18 cellular contexts compared by ENCODE assay signal in genomic region chr14:39406560-39406959, GRCh38.
"Had no signal": no experiment of that assay in that cellular context is flagged by ENCODE, and none has a peak within 500 bp of the region (broad histone marks: within the 10 kb centered on the region; RNA-seq: fewer than 3 reads in every experiment).

No MANE protein-coding gene starts in this region.

- H3K36me3 ChIP-seq: neural progenitor cell, transverse colon had no signal

- DNase-seq: activated CD4-positive, alpha-beta memory T cell treated with anti-CD3 and anti-CD28 coated beads for 36 hours; activated CD8-positive, alpha-beta memory T cell treated with anti-CD3 and anti-CD28 coated beads, Interleukin-2, amount 10 ng/mL, durations not matched to agents 7 days and 5 days; activated effector memory CD4-positive, alpha-beta T cell treated with Interleukin-2 at 50 U/mL for 16 hours; activated T-cell treated with anti-CD3 and anti-CD28 coated beads, Interleukin-2, amount 50 U/mL, for 4 hours; body of pancreas; caudate nucleus; midbrain; stimulated activated CD4-positive, alpha-beta T cell treated with anti-CD3 and anti-CD28 coated beads, Interleukin-2, amount 100 ng/mL, for 24 hours; stimulated activated naive CD8-positive, alpha-beta T cell treated with anti-CD3 and anti-CD28 coated beads, Interleukin-15, Interleukin-2, amounts not matched to agents 100 U/mL and 50 U/mL, for 24 hours; substantia nigra; SW 1271; transverse colon had no signal

- H3K27me3 Mint-ChIP-seq: activated CD4-positive, alpha-beta memory T cell treated with anti-CD3 and anti-CD28 coated beads for 36 hours; activated CD8-positive, alpha-beta memory T cell treated with anti-CD3 and anti-CD28 coated beads, Interleukin-2, amount 10 ng/mL, durations not matched to agents 7 days and 5 days; progenitor cell of endocrine pancreas had no signal

- H3K4me1 ChIP-seq: body of pancreas, neural progenitor cell, transverse colon, vagina had no signal

- H3K27me3 ChIP-seq: body of pancreas, neural progenitor cell, transverse colon, vagina had no signal

- H3K27ac Mint-ChIP-seq: activated CD4-positive, alpha-beta memory T cell treated with anti-CD3 and anti-CD28 coated beads for 36 hours; activated CD8-positive, alpha-beta memory T cell treated with anti-CD3 and anti-CD28 coated beads, Interleukin-2, amount 10 ng/mL, durations not matched to agents 7 days and 5 days; activated naive CD4-positive, alpha-beta T cell treated with anti-CD3 and anti-CD28 coated beads, Interleukin-2, amount 50 U/mL, for 72 hours; neural progenitor cell; progenitor cell of endocrine pancreas had no signal

- H3K9me3 ChIP-seq: body of pancreas, transverse colon, vagina had no signal

- H3K27ac ChIP-seq: body of pancreas, epithelial cell of prostate, neural progenitor cell, transverse colon, vagina had no signal

- H3K9me3 Mint-ChIP-seq: activated T-cell treated with anti-CD3 and anti-CD28 coated beads, Interleukin-2, amount 50 U/mL, for 4 hours had no signal

- ATAC-seq: activated CD8-positive, alpha-beta memory T cell treated with anti-CD3 and anti-CD28 coated beads, Interleukin-2, amount 10 ng/mL, durations not matched to agents 7 days and 5 days; activated naive CD4-positive, alpha-beta T cell treated with anti-CD3 and anti-CD28 coated beads, Interleukin-2, amount 50 U/mL, for 72 hours; activated T-cell treated with anti-CD3 and anti-CD28 coated beads, Interleukin-2, amount 50 U/mL, for 4 hours; body of pancreas; stimulated activated naive CD8-positive, alpha-beta T cell treated with anti-CD3 and anti-CD28 coated beads, Interleukin-15, Interleukin-2, amounts not matched to agents 100 U/mL and 50 U/mL, for 24 hours had no signal

- H3K4me1 Mint-ChIP-seq: neural progenitor cell had no signal

- H3K4me3 Mint-ChIP-seq: activated CD4-positive, alpha-beta memory T cell treated with anti-CD3 and anti-CD28 coated beads for 36 hours; activated CD8-positive, alpha-beta memory T cell treated with anti-CD3 and anti-CD28 coated beads, Interleukin-2, amount 10 ng/mL, durations not matched to agents 7 days and 5 days; activated T-cell treated with anti-CD3 and anti-CD28 coated beads, Interleukin-2, amount 50 U/mL, for 4 hours; neural progenitor cell had no signal

- H3K4me3 ChIP-seq: body of pancreas, lung, neural progenitor cell, transverse colon, vagina had no signal
